17 cellular contexts compared by ENCODE assay signal in the genomic region with DNA sequence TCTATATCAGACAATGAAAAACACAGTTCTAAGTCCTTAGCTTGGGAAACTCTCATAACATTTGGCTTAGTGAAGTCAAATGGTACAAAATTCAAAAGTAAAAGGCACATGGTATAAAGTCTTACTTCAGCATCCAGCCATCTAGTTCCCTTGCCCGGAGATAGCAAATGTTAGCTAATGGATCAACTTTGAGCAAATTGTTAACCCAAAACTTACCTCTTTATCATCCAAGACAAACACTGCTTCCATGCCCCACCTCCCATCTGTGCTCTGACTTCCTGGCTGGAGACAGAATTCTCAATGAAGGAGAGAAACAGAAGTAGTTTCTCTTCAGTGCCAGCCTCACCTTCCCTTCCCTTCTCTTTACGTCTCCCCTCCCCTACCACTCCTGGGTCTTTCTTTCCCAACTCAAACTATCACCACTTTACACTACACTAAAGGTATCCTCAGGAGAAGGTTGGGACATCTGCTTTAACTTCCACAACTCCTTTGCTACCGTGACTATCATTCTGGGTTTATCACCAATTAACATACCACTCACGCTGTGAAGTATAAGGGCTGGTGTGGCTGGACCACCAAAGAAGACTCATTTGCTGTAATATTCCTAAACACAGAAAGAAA. TPM values are rescaled to one million over a fixed set of nuclear protein-coding genes. Genes with fewer than 3 reads are reported as not detected.
DNase-seq lines count a peak whose midpoint lies in the region; ATAC-seq, FAIRE-seq and TF ChIP-seq lines count a peak whose summit lies in the region.
"Had no signal": no experiment of that assay in that cellular context is flagged by ENCODE, and none has a peak within 500 bp of the region (broad histone marks: within the 10 kb centered on the region; RNA-seq: fewer than 3 reads in every experiment).

No MANE protein-coding gene starts in this region.

- no peak for FAIRE-seq in K562 (lab: Jason Lieb, UNC)
- FAIRE-seq in HepG2 (lab: Jason Lieb, UNC) = peak; percentile 99
- FAIRE-seq: HTR-8/SVneo had no signal

- peak overlapping the region; percentile 20; the same call in 1 of the 2 replicates for H2AFZ ChIP-seq in K562 (ENCODE audit: low read depth, low read length)
- H2AFZ ChIP-seq in HepG2 (ENCODE audit: low read length) = peak overlapping the region; percentile 79
- H2AFZ ChIP-seq: PC-9 had no signal

- no peak for TF ChIP-seq POLR2A in K562 (conservative IDR thresholded peaks at IDR 0.05)
- TF ChIP-seq POLR2A in HepG2 (IDR thresholded peaks at IDR 0.05; ENCODE audit: insufficient read depth in 1 of 2, low read depth in 2 of 2, low read length in 2 of 2) = no peak

- no peak for TF ChIP-seq RAD21 in K562 (CRISPR knock-in tag; conservative IDR thresholded peaks at IDR 0.05 in 1 of 2, IDR thresholded peaks at IDR 0.05 in 1 of 2)
- no peak for TF ChIP-seq RAD21 in HepG2 (CRISPR knock-in tag; IDR thresholded peaks at IDR 0.05)

- BruUV-seq in K562 (replicated peaks; lab: Mats Ljungman, UMichigan) = no TSS peak
- BruUV-seq in HepG2 (replicated peaks; lab: Mats Ljungman, UMichigan) = no TSS peak

- H3K9me1 ChIP-seq in K562 (ENCODE audit: control insufficient read depth, insufficient read depth, low read length) = no peaks in the 10 kb centered on the region

- POLR2A ChIA-PET in HEK293 (lab: Yijun Ruan, JAX) (no interaction called here), K562 (lab: Yijun Ruan, JAX) (interaction anchor here (0.8 kb wide), 1 partner anchor 16 kb away, joined by 3 read pairs; no protein-coding TSS in a partner anchor), HepG2 (lab: Yijun Ruan, JAX) (interaction anchor here (1.7 to 3.0 kb wide), 2 partner anchors 8 to 86 kb away, joined by 3 to 7 read pairs; no protein-coding TSS in a partner anchor)

- H3K36me3 ChIP-seq in HEK293 (ENCODE audit: control insufficient read depth in 2 of 2, insufficient read depth in 1 of 2, low read length in 2 of 2) (no peaks in the 10 kb centered on the region), K562 (ENCODE audit: control insufficient read depth, insufficient read depth, low read length) (no peaks in the 10 kb centered on the region), HepG2 (replicated peaks in 1 of 2; ENCODE audit: control insufficient read depth in 1 of 2, insufficient read depth in 2 of 2, low read length in 2 of 2) (no peaks in the 10 kb centered on the region)

- H3K4me1 Mint-ChIP-seq in progenitor cell of endocrine pancreas (ENCODE audit: low read depth) (peaks cover 22% of the 10 kb centered on the region), natural killer cell (no peaks in the 10 kb centered on the region)

- CTCF ChIA-PET in HEK293 (lab: Yijun Ruan, JAX) = interaction anchor here (1.0 kb wide), 1 partner anchor 13 kb away, joined by 3 read pairs; no protein-coding TSS in a partner anchor
- CTCF ChIA-PET in K562 (lab: Yijun Ruan, JAX; ENCODE audit: low intra/inter-chr PET ratio) = no interaction called here
- CTCF ChIA-PET in HepG2 (lab: Yijun Ruan, JAX; ENCODE audit: low intra/inter-chr PET ratio, low total read pairs) = no interaction called here

- peak overlapping the region; percentile 39 for H3K4me2 ChIP-seq in K562 (ENCODE audit: insufficient read depth, low read length)
- H3K4me2 ChIP-seq in HepG2 (ENCODE audit: low read depth, low read length) = peak overlapping the region; percentile 70
- H3K4me2 ChIP-seq: PC-9 had no signal

- H3K4me3 Mint-ChIP-seq in progenitor cell of endocrine pancreas (ENCODE audit: low read depth) = peak overlapping the region; percentile 46
- no peak overlapping the region for H3K4me3 Mint-ChIP-seq in natural killer cell

- H3K79me2 ChIP-seq in K562 (ENCODE audit: control insufficient read depth, insufficient read depth, low read length) (no peaks in the 10 kb centered on the region), HepG2 (ENCODE audit: insufficient read depth, low read length) (no peaks in the 10 kb centered on the region)

- WGBS in K562 (ENCODE audit: insufficient coverage, low coverage, missing lambda C conversion rate) = 12% methylated on average over 4 of the region's 4 CpGs
- WGBS in HepG2 (ENCODE audit: low lambda C conversion rate) = 14% methylated on average over 4 of the region's 4 CpGs

- H3K9ac ChIP-seq in K562 (ENCODE audit: insufficient read depth in 1 of 2, low read depth in 2 of 2, low read length in 2 of 2) (no peak overlapping the region), HepG2 (ENCODE audit: insufficient read depth, low read depth, low read length) (no peak overlapping the region; the same call in 1 of the 2 replicates)

- intact Hi-C loops in K562 (cut with micrococcal nuclease) (no loop called here), HepG2 (cut with micrococcal nuclease; ENCODE audit: unreplicated experiment) (loop anchor here (1.0 kb wide), 1 partner anchor 8 kb away; no protein-coding TSS in a partner anchor), natural killer cell (cut with micrococcal nuclease) (no loop called here)

- H4K20me1 ChIP-seq in K562 (replicated peaks; ENCODE audit: control insufficient read depth, insufficient read depth, low read length) (no peaks in the 10 kb centered on the region), HepG2 (ENCODE audit: insufficient read depth, low read length) (no peaks in the 10 kb centered on the region)

- in situ Hi-C loops in K562 (cut with MboI) (no loop called here), HepG2 (cut with HindIII; ENCODE audit: extremely low pct_ligation_motif_present, low pct_unique_long_range_greater_than_20kb) (no loop called here)

- H3K4me1 ChIP-seq in HEK293 (ENCODE audit: control insufficient read depth, insufficient read depth, low read length) = no peaks in the 10 kb centered on the region
- H3K4me1 ChIP-seq in K562 (replicated peaks in 1 of 2; ENCODE audit: control insufficient read depth in 2 of 2, insufficient read depth in 2 of 2, low read length in 2 of 2) = no peaks in the 10 kb centered on the region; a peak in 1 of 5 replicates
- peaks cover 56% of the 10 kb centered on the region for H3K4me1 ChIP-seq in HepG2 (ENCODE audit: insufficient read depth, low read length)

- H3K4me3 ChIP-seq in HEK293 (ENCODE audit: low read depth, low read length) = no peak overlapping the region
- no peak overlapping the region for H3K4me3 ChIP-seq in K562
- peak overlapping the region; percentile 31 to 42 (median 40); a peak in 5 of 6 replicates for H3K4me3 ChIP-seq in HepG2 (replicated peaks in 1 of 3; ENCODE audit: insufficient read depth in 1 of 3, low read depth in 2 of 3, low read length in 3 of 3)
- H3K4me3 ChIP-seq: PC-9 had no signal

- no peak overlapping the region for H3K27ac ChIP-seq in HEK293 (ENCODE audit: extremely low read depth, low read depth, low read length)
- H3K27ac ChIP-seq in K562 (ENCODE audit: extremely low read depth, low read depth, low read length) = no peak overlapping the region
- peak overlapping the region; percentile 41 for H3K27ac ChIP-seq in HepG2 (ENCODE audit: extremely low read length, insufficient read depth, low read length)
- H3K27ac ChIP-seq: HL-60, PC-9 had no signal

- H3K27me3 ChIP-seq in K562 (ENCODE audit: control insufficient read depth in 2 of 2, insufficient read depth in 2 of 2, low read length in 2 of 2) (no peaks in the 10 kb centered on the region), HepG2 (ENCODE audit: control insufficient read depth in 1 of 2, insufficient read depth in 2 of 2, low read length in 2 of 2) (no peaks in the 10 kb centered on the region)

- H3K27ac Mint-ChIP-seq in progenitor cell of endocrine pancreas (peak overlapping the region; percentile 73), natural killer cell (no peak overlapping the region)

- DNase-seq in K562 (ENCODE audit: extremely low read depth in 1 of 4, low spot score in 3 of 4) (no peak), HepG2 (ENCODE audit: low spot score) (peak; percentile 65), progenitor cell of endocrine pancreas (ENCODE audit: low spot score, unreplicated experiment) (no peak), germinal center (ENCODE audit: low spot score) (no peak), NCI-H2227 treated with DMSO at 0.1 percent for 48 hours (lab: John Stamatoyannopoulos, UW) (no peak), natural killer cell (no peak)
- DNase-seq: COR-L47, HCEC 1CT, KG1, NCI-H1436, NCI-H2029, NCI-H2171, NCI-H748 treated with DMSO at 0.1 percent for 48 hours, PC-9 had no signal

- H3K36me3 Mint-ChIP-seq in progenitor cell of endocrine pancreas (ENCODE audit: insufficient read depth) (no peaks in the 10 kb centered on the region), natural killer cell (no peaks in the 10 kb centered on the region)

- H3K9me3 ChIP-seq in HEK293 (ENCODE audit: control insufficient read depth, insufficient read depth, low read depth, low read length) (no peaks in the 10 kb centered on the region), K562 (replicated peaks; ENCODE audit: control insufficient read depth, insufficient read depth, low read depth, low read length) (no peaks in the 10 kb centered on the region), HepG2 (ENCODE audit: low read length) (no peaks in the 10 kb centered on the region)

- H3K27me3 Mint-ChIP-seq in progenitor cell of endocrine pancreas (no peaks in the 10 kb centered on the region), natural killer cell (ENCODE audit: low read depth in 2 of 2) (no peaks in the 10 kb centered on the region)

- TF ChIP-seq EP300 in K562 (IDR thresholded peaks at IDR 0.05; ENCODE audit: low read length) (no peak), HepG2 (IDR thresholded peaks at IDR 0.05; ENCODE audit: low read depth in 2 of 2, low read length in 2 of 2) (peak in 1 of 2 experiments; percentile 67; a peak in 1 of 4 replicates), HepG2 (CRISPR knock-in tag; IDR thresholded peaks at IDR 0.05; ENCODE audit: borderline replicate concordance) (no peak)

- no peaks in the 10 kb centered on the region for H3K9me3 Mint-ChIP-seq in progenitor cell of endocrine pancreas (ENCODE audit: low read depth)
- H3K9me3 Mint-ChIP-seq in natural killer cell = no peaks in the 10 kb centered on the region

- no peak for ATAC-seq in K562
- peak; percentile 90 for ATAC-seq in HepG2
- ATAC-seq in natural killer cell = no peak

- TF ChIP-seq CTCF in HEK293 (tag by site-specific recombination; IDR thresholded peaks at IDR 0.05) (no peak), K562 (IDR thresholded peaks at IDR 0.05 in 2 of 3, conservative IDR thresholded peaks at IDR 0.05 in 1 of 3; ENCODE audit: insufficient read depth in 2 of 3, low read depth in 1 of 3, low read length in 3 of 3) (no peak), HepG2 (CRISPR knock-in tag; IDR thresholded peaks at IDR 0.05) (no peak), progenitor cell of endocrine pancreas (IDR thresholded peaks at IDR 0.05; ENCODE audit: unreplicated experiment) (no peak), natural killer cell (IDR thresholded peaks at IDR 0.05) (no peak)

RNA-seq across cellular contexts. Expression of a gene that starts 21.2 kb away (rescaled TPM):
- total RNA-seq in K562 (2011; cell fraction: chromatin; rRNA removed; ENCODE audit: low replicate concordance) = 5.4 and 16.5 TPM in 2 replicates
- total RNA-seq in K562 (2011; cell fraction: nucleolus; rRNA removed) = 4.0 and 7.5 TPM in 2 replicates
- total RNA-seq in K562 (2011; cell fraction: nucleoplasm; rRNA removed) = 5.4 and 9.7 TPM in 2 replicates
- total RNA-seq in K562 (2014; rRNA removed) = 13.9 and 18.1 TPM in 2 replicates
- 6.8 and 8.1 TPM in 2 replicates for total RNA-seq in K562 (2014; rRNA removed; fragmentation: Illumina TruSeq; extraction: Trizol)
- 5.2 and 5.9 TPM in 2 replicates for total RNA-seq in K562 (2015; rRNA removed; fragmentation: Illumina TruSeq; extraction: Trizol)
- 8.3 and 9.4 TPM in 2 replicates for total RNA-seq in K562 (2021)
- 4.1 and 5.5 TPM in 2 replicates for polyA plus RNA-seq in K562 (2011; rRNA removed)
- 1.7 and 3.0 TPM in 2 replicates for polyA plus RNA-seq in K562 (2011; cell fraction: cytosol; rRNA removed)
- polyA plus RNA-seq in K562 (2011; cell fraction: nucleus; rRNA removed) = 3.2 and 4.0 TPM in 2 replicates
- 3.6 and 5.3 TPM in 2 replicates for polyA plus RNA-seq in K562 (2012)
- polyA plus RNA-seq in K562 (2014; fragmentation: Illumina TruSeq; extraction: Trizol) = 4.7 and 5.5 TPM in 2 replicates
- 1 to 10 TPM; 1.1 to 1.2 TPM for polyA plus RNA-seq in K562 (2014; fragmentation: Nextera tagmentation; extraction: Ambion mirVana)
- 4.7 and 4.9 TPM in 2 replicates for polyA plus RNA-seq in K562 (2014; rRNA removed)
- 6.5 and 9.6 TPM in 2 replicates for polyA minus RNA-seq in K562 (2011; rRNA and poly(A)+ RNA removed)
- polyA minus RNA-seq in K562 (2011; cell fraction: cytosol; rRNA and poly(A)+ RNA removed) = 4.6 and 5.2 TPM in 2 replicates
- polyA minus RNA-seq in K562 (2011; cell fraction: nucleus; rRNA and poly(A)+ RNA removed) = 17.7 and 20.2 TPM in 2 replicates
- total RNA-seq in HepG2 (2016; rRNA removed; fragmentation: Illumina TruSeq; extraction: Trizol) = 6.9 and 7.7 TPM in 2 replicates
- 3.0 and 3.2 TPM in 2 replicates for total RNA-seq in HepG2 (2016; cell fraction: cytosol; rRNA removed; fragmentation: Illumina TruSeq; extraction: Trizol; ENCODE audit: low read depth)
- 7.3 and 7.6 TPM in 2 replicates for total RNA-seq in HepG2 (2016; cell fraction: insoluble cytoplasmic fraction; rRNA removed; fragmentation: Illumina TruSeq; extraction: Trizol)
- total RNA-seq in HepG2 (2016; cell fraction: membrane; rRNA removed; fragmentation: Illumina TruSeq; extraction: Trizol) = 6.7 and 7.1 TPM in 2 replicates
- 13.5 and 14.4 TPM in 2 replicates for total RNA-seq in HepG2 (2016; cell fraction: nucleus; rRNA removed; fragmentation: Illumina TruSeq; extraction: Trizol)
- polyA plus RNA-seq in HepG2 (2011; rRNA removed) = 2.6 and 3.5 TPM in 2 replicates
- 1.8 and 2.3 TPM in 2 replicates for polyA plus RNA-seq in HepG2 (2011; cell fraction: cytosol; rRNA removed)
- polyA plus RNA-seq in HepG2 (2011; cell fraction: nucleus; rRNA removed) = 3.4 TPM in 2 replicates
- 3.9 and 4.5 TPM in 2 replicates for polyA plus RNA-seq in HepG2 (2012)
- 2.5 and 2.9 TPM in 2 replicates for polyA plus RNA-seq in HepG2 (2016; cell fraction: cytosol; fragmentation: Illumina TruSeq; extraction: Trizol; ENCODE audit: low read depth)
- 8.1 and 8.6 TPM in 2 replicates for polyA plus RNA-seq in HepG2 (2016; cell fraction: insoluble cytoplasmic fraction; fragmentation: Illumina TruSeq; extraction: Trizol; ENCODE audit: low read depth)
- polyA plus RNA-seq in HepG2 (2016; cell fraction: membrane; fragmentation: Illumina TruSeq; extraction: Trizol; ENCODE audit: low read depth) = 5.2 and 5.5 TPM in 2 replicates
- 7.3 and 7.8 TPM in 2 replicates for polyA plus RNA-seq in HepG2 (2016; cell fraction: nucleus; fragmentation: Illumina TruSeq; extraction: Trizol; ENCODE audit: insufficient read depth, low read depth)
- polyA minus RNA-seq in HepG2 (2011; rRNA and poly(A)+ RNA removed; ENCODE audit: low replicate concordance) = 1.5 and 1.9 TPM in 2 replicates
- polyA minus RNA-seq in HepG2 (2011; cell fraction: cytosol; rRNA and poly(A)+ RNA removed) = 5.7 and 6.2 TPM in 2 replicates
- polyA minus RNA-seq in HepG2 (2011; cell fraction: nucleus; rRNA and poly(A)+ RNA removed) = 21.9 and 25.9 TPM in 2 replicates
- 13.8 and 14.4 TPM in 2 replicates for total RNA-seq in progenitor cell of endocrine pancreas
- total RNA-seq in natural killer cell = 10 to 100 TPM; 35.0 to 43.7 (median 36.3) TPM

Comparison
In these comparisons a context has a peak if more than half of its experiments do, and no peak if none do; other contexts are left out.
1. H3K4me3 ChIP-seq: peak in HepG2 (3 of 3); none in HEK293 (single experiment) and K562 (single experiment).